20 cellular contexts compared by ENCODE assay signal in the genomic region with DNA sequence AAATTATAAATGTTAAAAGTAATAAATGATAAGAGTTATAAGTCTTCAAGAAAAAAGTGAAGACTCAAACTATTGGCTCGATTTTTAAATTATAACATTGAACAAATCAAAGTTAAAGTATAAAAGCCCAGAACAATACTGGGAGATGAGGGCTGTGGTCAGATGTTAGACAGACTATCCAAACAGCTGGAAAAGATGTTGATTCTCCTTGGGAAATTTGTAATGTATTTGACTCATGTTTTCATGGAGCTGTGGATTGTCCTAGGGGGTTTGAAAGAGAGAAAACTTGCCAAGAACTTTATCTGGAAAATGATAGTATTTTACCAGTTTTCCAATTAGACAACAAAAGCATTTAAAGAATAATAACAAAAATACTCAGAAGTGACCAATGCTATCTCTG.
DNase-seq lines count a peak whose midpoint lies in the region; ATAC-seq, FAIRE-seq and TF ChIP-seq lines count a peak whose summit lies in the region.
"Had no signal": no experiment of that assay in that cellular context is flagged by ENCODE, and none has a peak within 500 bp of the region (broad histone marks: within the 10 kb centered on the region; RNA-seq: fewer than 3 reads in every experiment).

No MANE protein-coding gene starts in this region.

- H4K91ac ChIP-seq in mesenchymal stem cell (ENCODE audit: low read length): no peak overlapping the region

- H3K4me3 Mint-ChIP-seq in astrocyte (ENCODE audit: unreplicated experiment): no peak overlapping the region
- H3K4me3 Mint-ChIP-seq: CD4-positive, alpha-beta memory T cell had no signal

- H3K9me3 Mint-ChIP-seq in astrocyte (ENCODE audit: unreplicated experiment): no peaks in the 10 kb centered on the region
- H3K9me3 Mint-ChIP-seq: CD4-positive, alpha-beta memory T cell had no signal

- no peaks in the 10 kb centered on the region for H3K27me3 ChIP-seq in astrocyte (ENCODE audit: insufficient read depth, low read length)
- no peaks in the 10 kb centered on the region for H3K27me3 ChIP-seq in mesenchymal stem cell (ENCODE audit: control insufficient read depth in 1 of 2, insufficient read depth in 1 of 2, low read length in 2 of 2)
- no peaks in the 10 kb centered on the region for H3K27me3 ChIP-seq in effector memory CD4-positive, alpha-beta T cell (replicated peaks; ENCODE audit: control insufficient read depth, insufficient read depth, low read length, poor library complexity, severe bottlenecking)
- H3K27me3 ChIP-seq: BLaER1 treated with 17β-estradiol and CSF1 and Interleukin-3, amounts not matched to agents 10 nM and 100 nM had no signal

- peak; percentile 67 for FAIRE-seq in astrocyte (lab: Jason Lieb, UNC)

- H4K20me1 ChIP-seq in astrocyte (ENCODE audit: insufficient read depth, low read length): no peaks in the 10 kb centered on the region
- H4K20me1 ChIP-seq: BLaER1 treated with 17β-estradiol and CSF1 and Interleukin-3, amounts not matched to agents 10 nM and 100 nM had no signal

- no peaks in the 10 kb centered on the region for H3K4me1 ChIP-seq in astrocyte (ENCODE audit: insufficient read depth, low read length)
- H3K4me1 ChIP-seq in mesenchymal stem cell (ENCODE audit: control insufficient read depth, insufficient read depth, low read depth, low read length): no peaks in the 10 kb centered on the region
- H3K4me1 ChIP-seq in effector memory CD4-positive, alpha-beta T cell (ENCODE audit: control insufficient read depth, insufficient read depth, low read length, poor library complexity, severe bottlenecking): no peaks in the 10 kb centered on the region
- H3K4me1 ChIP-seq: BLaER1 treated with 17β-estradiol and CSF1 and Interleukin-3, amounts not matched to agents 10 nM and 100 nM; Caco-2 had no signal

- H2AFZ ChIP-seq in astrocyte (ENCODE audit: low read depth, low read length) (no peak overlapping the region), mesenchymal stem cell (ENCODE audit: low read depth, low read length) (no peak overlapping the region)

- H2AK5ac ChIP-seq in mesenchymal stem cell (ENCODE audit: low read length, severe bottlenecking): no peak overlapping the region

- H3K9ac ChIP-seq in astrocyte (ENCODE audit: low read length) (no peak overlapping the region), mesenchymal stem cell (ENCODE audit: low read length) (peak overlapping the region; percentile 18)
- H3K9ac ChIP-seq: BLaER1 treated with 17β-estradiol and CSF1 and Interleukin-3, amounts not matched to agents 10 nM and 100 nM had no signal

- H3K27me3 Mint-ChIP-seq in astrocyte (ENCODE audit: low read depth, unreplicated experiment): no peaks in the 10 kb centered on the region
- H3K27me3 Mint-ChIP-seq: CD4-positive, alpha-beta memory T cell had no signal

- H3K27ac Mint-ChIP-seq in astrocyte (ENCODE audit: unreplicated experiment): no peak overlapping the region
- H3K27ac Mint-ChIP-seq: CD4-positive, alpha-beta memory T cell had no signal

- no peak overlapping the region for H3K18ac ChIP-seq in mesenchymal stem cell (ENCODE audit: low read depth in 1 of 2, low read length in 2 of 2)

- no peak overlapping the region for H2BK12ac ChIP-seq in mesenchymal stem cell (ENCODE audit: low read length in 2 of 2)

- no peak overlapping the region for H4K8ac ChIP-seq in mesenchymal stem cell (ENCODE audit: low read length)

- H3K36me3 ChIP-seq in astrocyte (ENCODE audit: insufficient read depth, low read length) (no peaks in the 10 kb centered on the region), mesenchymal stem cell (ENCODE audit: control insufficient read depth in 1 of 2, insufficient read depth in 2 of 2, low read depth in 1 of 2, low read length in 2 of 2) (no peaks in the 10 kb centered on the region)
- no peaks in the 10 kb centered on the region for H3K36me3 ChIP-seq in effector memory CD4-positive, alpha-beta T cell (ENCODE audit: control insufficient read depth, insufficient read depth, low read length)

- H3K9me3 ChIP-seq in astrocyte (ENCODE audit: insufficient read depth, low read depth, low read length) (no peaks in the 10 kb centered on the region), mesenchymal stem cell (ENCODE audit: control insufficient read depth, low read length) (no peaks in the 10 kb centered on the region)
- no peaks in the 10 kb centered on the region for H3K9me3 ChIP-seq in effector memory CD4-positive, alpha-beta T cell (ENCODE audit: control insufficient read depth, low read length)
- H3K9me3 ChIP-seq: Caco-2 had no signal

- no peaks in the 10 kb centered on the region for H3K79me1 ChIP-seq in mesenchymal stem cell (replicated peaks; ENCODE audit: low read length, poor library complexity, severe bottlenecking)

- H3K4me2 ChIP-seq in astrocyte (ENCODE audit: low read length) (no peak overlapping the region), mesenchymal stem cell (ENCODE audit: low read length, poor library complexity, severe bottlenecking) (no peak overlapping the region)
- H3K4me2 ChIP-seq: BLaER1 treated with 17β-estradiol and CSF1 and Interleukin-3, amounts not matched to agents 10 nM and 100 nM had no signal

- no CpG with 5 or more reads among the region's 1 CpG for WGBS in mesenchymal stem cell

- no peak overlapping the region for H2BK5ac ChIP-seq in mesenchymal stem cell (ENCODE audit: low read depth, low read length, poor library complexity, severe bottlenecking)

- H3K4me1 Mint-ChIP-seq in astrocyte (ENCODE audit: low read depth, unreplicated experiment): no peaks in the 10 kb centered on the region
- H3K4me1 Mint-ChIP-seq: CD4-positive, alpha-beta memory T cell had no signal

- no peaks in the 10 kb centered on the region for H3K79me2 ChIP-seq in astrocyte (ENCODE audit: insufficient read depth, low read length)

- H3K14ac ChIP-seq in mesenchymal stem cell (ENCODE audit: low read length in 2 of 2): no peak overlapping the region

- H3K36me3 Mint-ChIP-seq in astrocyte (ENCODE audit: low read depth, unreplicated experiment): no peaks in the 10 kb centered on the region

- no peak overlapping the region for H3K4ac ChIP-seq in mesenchymal stem cell (ENCODE audit: low read depth in 1 of 2, low read length in 2 of 2)

- DNase-seq in astrocyte (ENCODE audit: low read depth) (no peak), fibroblast of the aortic adventitia (ENCODE audit: low read depth) (peak; percentile 76), mesenchymal stem cell (no peak), middle frontal gyrus (ENCODE audit: extremely low spot score, low spot score) (no peak), Kasumi-1 (lab: John Stamatoyannopoulos, UW) (no peak)
- no peak for DNase-seq in effector memory CD4-positive, alpha-beta T cell
- DNase-seq: Caco-2; CD4-positive, alpha-beta memory T cell; DMS 273 treated with DMSO at 0.1 percent for 48 hours; DMS79 treated with DMSO at 0.1 percent for 48 hours; H7; MM.1S; NCI-H1048; NCI-H1417 treated with DMSO at 0.1 percent for 48 hours; NCI-H187; NCI-H446; NCI-H526 had no signal

- H3K27ac ChIP-seq in astrocyte (ENCODE audit: low read depth, low read length) (no peak overlapping the region), mesenchymal stem cell (ENCODE audit: low read length, poor library complexity, severe bottlenecking) (no peak overlapping the region)
- no peak overlapping the region for H3K27ac ChIP-seq in effector memory CD4-positive, alpha-beta T cell (ENCODE audit: insufficient read depth, low read length, poor library complexity, severe bottlenecking)
- H3K27ac ChIP-seq: BLaER1 treated with 17β-estradiol and CSF1 and Interleukin-3, amounts not matched to agents 10 nM and 100 nM; RWPE1 had no signal

- no peak overlapping the region for H2BK15ac ChIP-seq in mesenchymal stem cell (ENCODE audit: low read depth, poor library complexity, severe bottlenecking)

- no peak for TF ChIP-seq CTCF in astrocyte (IDR thresholded peaks at IDR 0.05; ENCODE audit: insufficient read depth, low read depth, low read length)
- no peak for TF ChIP-seq CTCF in fibroblast of the aortic adventitia (IDR thresholded peaks at IDR 0.05; ENCODE audit: insufficient read depth, low read length)

- H3K4me3 ChIP-seq in astrocyte (ENCODE audit: insufficient read depth, low read depth, low read length): no peak overlapping the region
- H3K4me3 ChIP-seq in fibroblast of the aortic adventitia (ENCODE audit: low read depth, low read length): no peak overlapping the region
- peak overlapping the region in 1 of 2 experiments; percentile 38 for H3K4me3 ChIP-seq in mesenchymal stem cell (ENCODE audit: insufficient read depth in 1 of 2, low read depth in 1 of 2, low read length in 2 of 2)
- no peak overlapping the region for H3K4me3 ChIP-seq in effector memory CD4-positive, alpha-beta T cell (ENCODE audit: insufficient read depth, low read depth, low read length, poor library complexity, severe bottlenecking)
- H3K4me3 ChIP-seq: BLaER1 treated with 17β-estradiol and CSF1 and Interleukin-3, amounts not matched to agents 10 nM and 100 nM had no signal

- no peak for ATAC-seq in GM19395 (IDR thresholded peaks at IDR 0.05; ENCODE audit: unreplicated experiment)

- H3K23ac ChIP-seq in mesenchymal stem cell (ENCODE audit: low read length in 2 of 2): no peak overlapping the region

- no peak overlapping the region for H2BK120ac ChIP-seq in mesenchymal stem cell (ENCODE audit: low read depth, low read length)
